17 cellular contexts compared by ENCODE assay signal in the genomic region with DNA sequence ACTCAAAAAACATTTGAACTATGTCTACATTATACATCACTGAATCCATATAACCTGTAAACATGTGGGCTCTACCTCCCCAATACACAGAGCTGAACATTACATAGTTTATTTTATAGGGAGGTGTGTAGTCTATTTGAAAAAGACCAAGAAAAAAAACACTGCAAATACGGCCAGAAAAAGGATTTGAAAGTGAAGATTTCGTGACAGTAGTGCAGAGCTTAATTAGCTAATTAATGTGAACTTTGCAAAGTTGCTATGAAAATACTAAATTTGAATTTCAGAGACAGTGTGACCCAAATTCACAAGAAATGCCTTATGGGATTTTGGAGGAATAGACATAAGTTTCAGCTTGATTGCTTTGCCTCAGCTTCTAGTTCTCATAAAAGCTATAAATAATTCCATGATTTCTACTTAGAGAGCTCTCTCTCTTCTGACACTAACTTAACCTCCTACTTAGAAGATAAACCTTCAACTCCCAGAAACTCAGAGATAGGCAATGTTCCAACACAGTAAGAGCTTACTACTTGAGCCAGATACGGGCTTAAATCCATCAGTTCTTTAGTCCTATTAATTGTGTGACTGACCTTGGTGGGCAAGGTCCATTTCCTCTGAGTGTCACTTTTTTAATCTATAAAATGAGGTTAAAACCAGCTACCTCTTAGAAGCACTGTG.
DNase-seq lines count a peak whose midpoint lies in the region; ATAC-seq, FAIRE-seq and TF ChIP-seq lines count a peak whose summit lies in the region.
"Had no signal": no experiment of that assay in that cellular context is flagged by ENCODE, and none has a peak within 500 bp of the region (broad histone marks: within the 10 kb centered on the region; RNA-seq: fewer than 3 reads in every experiment).

No MANE protein-coding gene starts in this region.

- no peaks in the 10 kb centered on the region for H3K9me3 Mint-ChIP-seq in progenitor cell of endocrine pancreas (ENCODE audit: low read depth)

- H3K79me2 ChIP-seq in HepG2 (ENCODE audit: insufficient read depth, low read length): no peaks in the 10 kb centered on the region

- no peak overlapping the region for H3K4me3 Mint-ChIP-seq in progenitor cell of endocrine pancreas (ENCODE audit: low read depth)

- WGBS in liver: 78% methylated on average over 3 of the region's 3 CpGs
- 21% methylated on average over 3 of the region's 3 CpGs for WGBS in HepG2 (ENCODE audit: low lambda C conversion rate)

- no peak for TF ChIP-seq POLR2A in HepG2 (IDR thresholded peaks at IDR 0.05; ENCODE audit: insufficient read depth in 1 of 2, low read depth in 2 of 2, low read length in 2 of 2)

- no peak overlapping the region for H2AFZ ChIP-seq in HepG2 (ENCODE audit: low read length)

- H3K4me2 ChIP-seq in HepG2 (ENCODE audit: low read depth, low read length): no peak overlapping the region
- H3K4me2 ChIP-seq: KMS-11 had no signal

- TF ChIP-seq RAD21 in liver (IDR thresholded peaks at IDR 0.05): no peak
- TF ChIP-seq RAD21 in HepG2 (CRISPR knock-in tag; IDR thresholded peaks at IDR 0.05): no peak

- in situ Hi-C loops in HepG2 (cut with HindIII; ENCODE audit: extremely low pct_ligation_motif_present, low pct_unique_long_range_greater_than_20kb) (no loop called here), ACHN (cut with HindIII; ENCODE audit: low pct_ligation_motif_present, low pct_unique_long_range_greater_than_20kb, low sequenced_read_pairs) (no loop called here)

- H3K27me3 ChIP-seq in liver (ENCODE audit: control insufficient read depth in 4 of 4, insufficient read depth in 4 of 4, low read length in 3 of 4) (no peaks in the 10 kb centered on the region), HepG2 (ENCODE audit: control insufficient read depth in 1 of 2, insufficient read depth in 2 of 2, low read length in 2 of 2) (no peaks in the 10 kb centered on the region)

- no peak for ATAC-seq in HepG2
- no peak for ATAC-seq in HG03039 (IDR thresholded peaks at IDR 0.05; ENCODE audit: unreplicated experiment)

- peaks cover 23% of the 10 kb centered on the region for H3K27me3 Mint-ChIP-seq in progenitor cell of endocrine pancreas

- no peaks in the 10 kb centered on the region for H3K36me3 ChIP-seq in liver (ENCODE audit: control insufficient read depth in 4 of 4, insufficient read depth in 3 of 4, low read depth in 1 of 4, low read length in 3 of 4)
- no peaks in the 10 kb centered on the region for H3K36me3 ChIP-seq in HepG2 (replicated peaks in 1 of 2; ENCODE audit: control insufficient read depth in 1 of 2, insufficient read depth in 2 of 2, low read length in 2 of 2)

- H3K36me3 Mint-ChIP-seq in progenitor cell of endocrine pancreas (ENCODE audit: insufficient read depth): no peaks in the 10 kb centered on the region

- TF ChIP-seq EP300 in HepG2 (IDR thresholded peaks at IDR 0.05; ENCODE audit: low read depth in 2 of 2, low read length in 2 of 2): no peak
- TF ChIP-seq EP300 in HepG2 (CRISPR knock-in tag; IDR thresholded peaks at IDR 0.05; ENCODE audit: borderline replicate concordance): no peak

- no peak for DNase-seq in HepG2 (ENCODE audit: low spot score)
- peak; percentile 39 for DNase-seq in OCI-M1 (lab: John Stamatoyannopoulos, UW)
- DNase-seq in left kidney (ENCODE audit: low read depth, low spot score): peak; percentile 35
- DNase-seq in ACHN: no peak
- no peak for DNase-seq in progenitor cell of endocrine pancreas (ENCODE audit: low spot score, unreplicated experiment)
- DNase-seq: DMS 273 treated with DMSO at 0.1 percent for 48 hours, GDM1, GOT3, NCI-H1105 treated with DMSO at 0.1 percent for 48 hours, NCI-H187, NCI-H526 treated with DMSO at 0.1 percent for 48 hours, SHP77 treated with DMSO at 0.1 percent for 48 hours had no signal

- intact Hi-C loops in HepG2 (cut with micrococcal nuclease; ENCODE audit: unreplicated experiment): no loop called here

- H3K4me1 ChIP-seq in liver (ENCODE audit: control insufficient read depth in 4 of 4, insufficient read depth in 4 of 4, low read length in 3 of 4) (no peaks in the 10 kb centered on the region), HepG2 (ENCODE audit: insufficient read depth, low read length) (no peaks in the 10 kb centered on the region)

- TF ChIP-seq CTCF in liver (IDR thresholded peaks at IDR 0.05; ENCODE audit: low read depth, low read length, missing input control): no peak
- no peak for TF ChIP-seq CTCF in HepG2 (CRISPR knock-in tag; IDR thresholded peaks at IDR 0.05)
- no peak for TF ChIP-seq CTCF in progenitor cell of endocrine pancreas (IDR thresholded peaks at IDR 0.05; ENCODE audit: unreplicated experiment)

- no peak overlapping the region for H3K27ac Mint-ChIP-seq in progenitor cell of endocrine pancreas

- CTCF ChIA-PET in HepG2 (lab: Yijun Ruan, JAX; ENCODE audit: low intra/inter-chr PET ratio, low total read pairs): no interaction called here

- H3K9ac ChIP-seq in liver (ENCODE audit: low read depth in 1 of 2, low read length in 2 of 2): no peak overlapping the region
- H3K9ac ChIP-seq in HepG2 (ENCODE audit: insufficient read depth, low read depth, low read length): no peak overlapping the region
- H3K9ac ChIP-seq: KMS-11 had no signal

- H3K4me3 ChIP-seq in liver (ENCODE audit: low read depth in 1 of 3, low read length in 3 of 3) (no peak overlapping the region), HepG2 (replicated peaks in 1 of 3; ENCODE audit: insufficient read depth in 1 of 3, low read depth in 2 of 3, low read length in 3 of 3) (no peak overlapping the region)

- no peaks in the 10 kb centered on the region for H3K9me3 ChIP-seq in liver (ENCODE audit: control insufficient read depth in 4 of 4, low read length in 3 of 4)
- no peaks in the 10 kb centered on the region for H3K9me3 ChIP-seq in HepG2 (ENCODE audit: low read length)

- H3K27ac ChIP-seq in liver (ENCODE audit: low read depth in 1 of 2, low read length in 2 of 2) (no peak overlapping the region), HepG2 (ENCODE audit: extremely low read length, insufficient read depth, low read length) (no peak overlapping the region)
- H3K27ac ChIP-seq: C4-2B, KMS-11 had no signal

- FAIRE-seq in HepG2 (lab: Jason Lieb, UNC): no peak
- FAIRE-seq: GM12892 had no signal

- no peaks in the 10 kb centered on the region for H4K20me1 ChIP-seq in HepG2 (ENCODE audit: insufficient read depth, low read length)

- BruUV-seq in HepG2 (replicated peaks; lab: Mats Ljungman, UMichigan): no TSS peak

- no peaks in the 10 kb centered on the region for H3K4me1 Mint-ChIP-seq in progenitor cell of endocrine pancreas (ENCODE audit: low read depth)

- POLR2A ChIA-PET in HepG2 (lab: Yijun Ruan, JAX): no interaction called here

TF ChIP-seq in liver, 16 proteins besides CTCF, POLR2A, EP300 and RAD21:
- no peak for TF ChIP-seq FOXA2 (IDR thresholded peaks at IDR 0.05)
- TF ChIP-seq NR2F2 (IDR thresholded peaks at IDR 0.05): peak; percentile 75

TF ChIP-seq in HepG2, 621 proteins besides CTCF, POLR2A, EP300 and RAD21 (continues in another document):
- TF ChIP-seq ZBTB42 (CRISPR knock-in tag; IDR thresholded peaks at IDR 0.05) (no peak), SCMH1 (CRISPR knock-in tag; IDR thresholded peaks at IDR 0.05; ENCODE audit: borderline replicate concordance) (no peak), DPF2 (CRISPR knock-in tag; IDR thresholded peaks at IDR 0.05; ENCODE audit: borderline replicate concordance, low read depth) (no peak), FOXK1 (CRISPR knock-in tag; IDR thresholded peaks at IDR 0.05; ENCODE audit: borderline replicate concordance, low read depth) (no peak), KMT2B (CRISPR knock-in tag; IDR thresholded peaks at IDR 0.05) (no peak), EZH2 (conservative IDR thresholded peaks at IDR 0.05; ENCODE audit: low read depth, low read length) (no peak), ZNF160 (CRISPR knock-in tag; IDR thresholded peaks at IDR 0.05) (no peak), KAT8 (CRISPR knock-in tag; IDR thresholded peaks at IDR 0.05) (no peak), RCOR2 (CRISPR knock-in tag; IDR thresholded peaks at IDR 0.05) (no peak), ZSCAN30 (CRISPR knock-in tag; IDR thresholded peaks at IDR 0.05) (no peak), EED (CRISPR knock-in tag; IDR thresholded peaks at IDR 0.05) (no peak)
- TF ChIP-seq, protein P1, sequence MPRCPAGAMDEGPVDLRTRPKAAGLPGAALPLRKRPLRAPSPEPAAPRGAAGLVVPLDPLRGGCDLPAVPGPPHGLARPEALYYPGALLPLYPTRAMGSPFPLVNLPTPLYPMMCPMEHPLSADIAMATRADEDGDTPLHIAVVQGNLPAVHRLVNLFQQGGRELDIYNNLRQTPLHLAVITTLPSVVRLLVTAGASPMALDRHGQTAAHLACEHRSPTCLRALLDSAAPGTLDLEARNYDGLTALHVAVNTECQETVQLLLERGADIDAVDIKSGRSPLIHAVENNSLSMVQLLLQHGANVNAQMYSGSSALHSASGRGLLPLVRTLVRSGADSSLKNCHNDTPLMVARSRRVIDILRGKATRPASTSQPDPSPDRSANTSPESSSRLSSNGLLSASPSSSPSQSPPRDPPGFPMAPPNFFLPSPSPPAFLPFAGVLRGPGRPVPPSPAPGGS (CRISPR knock-in tag; IDR thresholded peaks at IDR 0.05): no peak
- TF ChIP-seq, protein P2, sequence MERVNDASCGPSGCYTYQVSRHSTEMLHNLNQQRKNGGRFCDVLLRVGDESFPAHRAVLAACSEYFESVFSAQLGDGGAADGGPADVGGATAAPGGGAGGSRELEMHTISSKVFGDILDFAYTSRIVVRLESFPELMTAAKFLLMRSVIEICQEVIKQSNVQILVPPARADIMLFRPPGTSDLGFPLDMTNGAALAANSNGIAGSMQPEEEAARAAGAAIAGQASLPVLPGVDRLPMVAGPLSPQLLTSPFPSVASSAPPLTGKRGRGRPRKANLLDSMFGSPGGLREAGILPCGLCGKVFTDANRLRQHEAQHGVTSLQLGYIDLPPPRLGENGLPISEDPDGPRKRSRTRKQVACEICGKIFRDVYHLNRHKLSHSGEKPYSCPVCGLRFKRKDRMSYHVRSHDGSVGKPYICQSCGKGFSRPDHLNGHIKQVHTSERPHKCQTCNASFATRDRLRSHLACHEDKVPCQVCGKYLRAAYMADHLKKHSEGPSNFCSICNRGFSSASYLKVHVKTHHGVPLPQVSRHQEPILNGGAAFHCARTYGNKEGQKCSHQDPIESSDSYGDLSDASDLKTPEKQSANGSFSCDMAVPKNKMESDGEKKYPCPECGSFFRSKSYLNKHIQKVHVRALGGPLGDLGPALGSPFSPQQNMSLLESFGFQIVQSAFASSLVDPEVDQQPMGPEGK (CRISPR knock-in tag; IDR thresholded peaks at IDR 0.05): no peak

Comparison
In these comparisons a context has a peak if more than half of its experiments do, and no peak if none do; other contexts are left out.
1. DNase-seq: peak in OCI-M1 (single experiment) and left kidney (single experiment); none in HepG2 (single experiment), ACHN (single experiment) and progenitor cell of endocrine pancreas (single experiment).